17 cellular contexts compared by ENCODE assay signal in the genomic region with DNA sequence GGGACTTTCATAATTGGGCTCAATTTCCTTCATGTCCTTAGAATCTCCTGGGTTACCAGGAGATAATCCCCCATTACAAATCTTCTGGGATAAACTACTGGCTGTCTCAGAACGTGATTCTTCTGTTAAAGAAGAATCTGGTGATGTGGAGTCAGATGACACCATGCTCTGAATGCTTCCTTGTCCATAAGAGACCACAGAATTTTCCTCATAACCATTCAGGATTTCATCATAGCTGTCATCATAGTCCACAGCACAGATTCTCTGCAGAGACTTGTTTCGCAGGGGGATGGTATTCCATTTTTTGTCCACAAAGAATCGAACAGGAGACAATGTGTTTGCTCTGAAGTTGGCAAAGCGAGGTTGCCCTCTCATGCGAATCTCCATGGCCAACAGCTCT.
DNase-seq lines count a peak whose midpoint lies in the region; ATAC-seq lines count a peak whose summit lies in the region.
"Had no signal": no experiment of that assay in that cellular context is flagged by ENCODE, and none has a peak within 500 bp of the region (broad histone marks: within the 10 kb centered on the region; RNA-seq: fewer than 3 reads in every experiment).

No MANE protein-coding gene starts in this region.

- CTCF ChIA-PET in activated CD8-positive, alpha-beta memory T cell treated with anti-CD3 and anti-CD28 coated beads, Interleukin-2, amount 10 ng/mL, durations not matched to agents 7 days and 5 days (lab: Charles Lee), result interaction anchor here (1.1 to 3.2 kb wide), 7 partner anchors 20 to 363 kb away, joined by 3 to 20 read pairs (median 6); no protein-coding TSS in a partner anchor
- CTCF ChIA-PET in T-cell (lab: Charles Lee), result interaction anchor here in 1 of 2 donors (0.6 kb wide), 1 partner anchor 204 kb away, joined by 5 read pairs; no protein-coding TSS in a partner anchor

- peak overlapping the region; percentile 41 for H3K4me3 Mint-ChIP-seq in activated CD8-positive, alpha-beta memory T cell treated with anti-CD3 and anti-CD28 coated beads, Interleukin-2, amount 10 ng/mL, durations not matched to agents 7 days and 5 days
- H3K4me3 Mint-ChIP-seq in T-cell, result no peak overlapping the region
- peak overlapping the region; percentile 59 to 70 for H3K4me3 Mint-ChIP-seq in stimulated activated naive B cell treated with anti-CD40 and anti-IgM and Interleukin-4, amounts not matched to agents 10 μg/mL and 1 μg/mL and 100 μg/mL, for 72 hours

- H3K27ac Mint-ChIP-seq in activated CD8-positive, alpha-beta memory T cell treated with anti-CD3 and anti-CD28 coated beads, Interleukin-2, amount 10 ng/mL, durations not matched to agents 7 days and 5 days, result peak overlapping the region; percentile 89
- H3K27ac Mint-ChIP-seq in T-cell, result peak overlapping the region; percentile 20 to 30
- H3K27ac Mint-ChIP-seq in stimulated activated naive B cell treated with anti-CD40 and anti-IgM and Interleukin-4, amounts not matched to agents 10 μg/mL and 1 μg/mL and 100 μg/mL, for 72 hours, result peak overlapping the region; percentile 93

- no peak for ATAC-seq in activated CD8-positive, alpha-beta memory T cell treated with anti-CD3 and anti-CD28 coated beads, Interleukin-2, amount 10 ng/mL, durations not matched to agents 7 days and 5 days
- no peak for ATAC-seq in T-cell (replicated peaks in 1 of 4)
- ATAC-seq in stimulated activated naive B cell treated with anti-CD40 and anti-IgM and Interleukin-4, amounts not matched to agents 10 μg/mL and 1 μg/mL and 100 μg/mL, for 72 hours (replicated peaks), result no peak
- ATAC-seq: A549, HCT116 had no signal

- H3K9me3 Mint-ChIP-seq in activated CD8-positive, alpha-beta memory T cell treated with anti-CD3 and anti-CD28 coated beads, Interleukin-2, amount 10 ng/mL, durations not matched to agents 7 days and 5 days (ENCODE audit: low read depth), result no peaks in the 10 kb centered on the region
- no peaks in the 10 kb centered on the region for H3K9me3 Mint-ChIP-seq in T-cell
- no peaks in the 10 kb centered on the region for H3K9me3 Mint-ChIP-seq in stimulated activated naive B cell treated with anti-CD40 and anti-IgM and Interleukin-4, amounts not matched to agents 10 μg/mL and 1 μg/mL and 100 μg/mL, for 72 hours
- H3K9me3 Mint-ChIP-seq: activated T-cell treated with anti-CD3 and anti-CD28 coated beads, Interleukin-2, amount 50 U/mL, for 72 hours had no signal

- no peaks in the 10 kb centered on the region for H3K27me3 Mint-ChIP-seq in activated CD8-positive, alpha-beta memory T cell treated with anti-CD3 and anti-CD28 coated beads, Interleukin-2, amount 10 ng/mL, durations not matched to agents 7 days and 5 days
- no peaks in the 10 kb centered on the region for H3K27me3 Mint-ChIP-seq in T-cell
- no peaks in the 10 kb centered on the region for H3K27me3 Mint-ChIP-seq in stimulated activated naive B cell treated with anti-CD40 and anti-IgM and Interleukin-4, amounts not matched to agents 10 μg/mL and 1 μg/mL and 100 μg/mL, for 72 hours

- peaks cover 15% of the 10 kb centered on the region for H3K36me3 Mint-ChIP-seq in activated CD8-positive, alpha-beta memory T cell treated with anti-CD3 and anti-CD28 coated beads, Interleukin-2, amount 10 ng/mL, durations not matched to agents 7 days and 5 days
- H3K36me3 Mint-ChIP-seq in T-cell, result peaks cover 2% of the 10 kb centered on the region
- peaks cover 12 to 17% of the 10 kb centered on the region in 2 donors for H3K36me3 Mint-ChIP-seq in stimulated activated naive B cell treated with anti-CD40 and anti-IgM and Interleukin-4, amounts not matched to agents 10 μg/mL and 1 μg/mL and 100 μg/mL, for 72 hours

- H3K4me1 Mint-ChIP-seq in activated CD8-positive, alpha-beta memory T cell treated with anti-CD3 and anti-CD28 coated beads, Interleukin-2, amount 10 ng/mL, durations not matched to agents 7 days and 5 days, result peaks cover 52% of the 10 kb centered on the region
- H3K4me1 Mint-ChIP-seq in T-cell, result peaks cover 45 to 54% (median 47%) of the 10 kb centered on the region in 3 donors
- peaks cover 43 to 69% of the 10 kb centered on the region in 2 donors for H3K4me1 Mint-ChIP-seq in stimulated activated naive B cell treated with anti-CD40 and anti-IgM and Interleukin-4, amounts not matched to agents 10 μg/mL and 1 μg/mL and 100 μg/mL, for 72 hours

- no peak for DNase-seq in activated CD8-positive, alpha-beta memory T cell treated with anti-CD3 and anti-CD28 coated beads, Interleukin-2, amount 10 ng/mL, durations not matched to agents 7 days and 5 days
- DNase-seq in activated CD8-positive, alpha-beta memory T cell treated with anti-CD3 and anti-CD28 coated beads for 24 hours, result no peak
- DNase-seq in T-cell (no peak), fibroblast of peridontal ligament (ENCODE audit: extremely low read depth) (peak; percentile 76), NCI-H2029 treated with DMSO at 0.1 percent for 48 hours (lab: John Stamatoyannopoulos, UW) (no peak), NCI-H526 (lab: John Stamatoyannopoulos, UW) (no peak)
- no peak for DNase-seq in stimulated activated naive B cell treated with anti-CD40 and anti-IgM and Interleukin-4, amounts not matched to agents 10 μg/mL and 1 μg/mL and 100 μg/mL, for 72 hours
- DNase-seq in stimulated activated CD4-positive, alpha-beta T cell treated with anti-CD3 and anti-CD28 coated beads, Interleukin-2, amount 100 ng/mL, for 24 hours, result no peak
- DNase-seq: activated CD4-positive, CD25-positive, alpha-beta regulatory T cell; DMS53; NCI-H1436; NCI-H69; SK-N-SH; stimulated activated CD4-positive, alpha-beta T cell treated with anti-CD3 and anti-CD28 coated beads, Interleukin-15, amount 100 ng/mL, for 24 hours had no signal

- POLR2A ChIA-PET in T-cell (lab: Charles Lee), result interaction anchor here in 1 of 2 donors (0.8 kb wide), 1 partner anchor 50 kb away, joined by 3 read pairs; no protein-coding TSS in a partner anchor

Comparison
In these comparisons a context has a peak if more than half of its experiments do, and no peak if none do; other contexts are left out.
1. H3K27ac Mint-ChIP-seq: peak in every context shown above with its lines; median percentile 93 in stimulated activated naive B cell treated with anti-CD40 and anti-IgM and Interleukin-4, amounts not matched to agents 10 μg/mL and 1 μg/mL and 100 μg/mL, for 72 hours; 89 in activated CD8-positive, alpha-beta memory T cell treated with anti-CD3 and anti-CD28 coated beads, Interleukin-2, amount 10 ng/mL, durations not matched to agents 7 days and 5 days; 25 in T-cell.
2. H3K4me3 Mint-ChIP-seq: peak in activated CD8-positive, alpha-beta memory T cell treated with anti-CD3 and anti-CD28 coated beads, Interleukin-2, amount 10 ng/mL, durations not matched to agents 7 days and 5 days (single experiment) and stimulated activated naive B cell treated with anti-CD40 and anti-IgM and Interleukin-4, amounts not matched to agents 10 μg/mL and 1 μg/mL and 100 μg/mL, for 72 hours (2 of 2); none in T-cell (0 of 3).